Comparison of ENCODE assay signal across 19 cellular contexts in genomic region chr1:72837781-72838180, GRCh38.
"Had no signal": no experiment of that assay in that cellular context is flagged by ENCODE, and none has a peak within 500 bp of the region (broad histone marks: within the 10 kb centered on the region; RNA-seq: fewer than 3 reads in every experiment).

No MANE protein-coding gene starts in this region.

- H2AFZ ChIP-seq: hepatocyte had no signal

- ATAC-seq: activated CD4-positive, CD25-positive, alpha-beta regulatory T cell treated with anti-CD3 and anti-CD28 coated beads, Interleukin-2, amount 50 U/mL, for 24 hours; left cardiac atrium; naive thymus-derived CD8-positive, alpha-beta T cell; psoas muscle; right lobe of liver had no signal

- H3K27me3 Mint-ChIP-seq: central memory CD8-positive, alpha-beta T cell; naive thymus-derived CD8-positive, alpha-beta T cell had no signal

- H3K27me3 ChIP-seq: hepatocyte, right lobe of liver, transverse colon had no signal

- H3K27ac ChIP-seq: epithelial cell of prostate, hepatocyte, psoas muscle, right lobe of liver, transverse colon had no signal

- H3K9me3 ChIP-seq: right lobe of liver, transverse colon had no signal

- H3K4me3 ChIP-seq: hepatocyte, lung, psoas muscle, right lobe of liver, transverse colon had no signal

- H3K4me2 ChIP-seq: hepatocyte had no signal

- H3K27ac Mint-ChIP-seq: brain; naive thymus-derived CD8-positive, alpha-beta T cell had no signal

- H3K79me2 ChIP-seq: hepatocyte had no signal

- H3K36me3 Mint-ChIP-seq: brain had no signal

- H3K4me3 Mint-ChIP-seq: brain; central memory CD8-positive, alpha-beta T cell; naive thymus-derived CD8-positive, alpha-beta T cell had no signal

- H3K4me1 Mint-ChIP-seq: brain; central memory CD8-positive, alpha-beta T cell; naive thymus-derived CD8-positive, alpha-beta T cell had no signal

- H3K36me3 ChIP-seq: right lobe of liver, transverse colon had no signal

- H3K4me1 ChIP-seq: psoas muscle, right lobe of liver, transverse colon had no signal

- DNase-seq: activated CD4-positive, alpha-beta T cell treated with anti-CD3 and anti-CD28 coated beads, Interleukin-2, amount 50 U/mL, for 4 hours; activated naive CD4-positive, alpha-beta T cell treated with anti-CD3 and anti-CD28 coated beads, Interleukin-2, amount 50 U/mL, for 16 hours; activated T-cell treated with anti-CD3 and anti-CD28 coated beads, Interleukin-2, amount 50 U/mL, for 1 hour; cortex of kidney; effector memory CD4-positive, alpha-beta T cell; left cardiac atrium; naive thymus-derived CD8-positive, alpha-beta T cell; occipital lobe; psoas muscle; right lobe of liver; stimulated activated naive CD4-positive, alpha-beta T cell; substantia nigra; transverse colon had no signal
